Comparison of ENCODE assay signal across 8 cellular contexts in genomic region chr17:7403043-7403901, GRCh38. TPM values are rescaled to one million over a fixed set of nuclear protein-coding genes. Genes with fewer than 3 reads are reported as not detected.
A peak's percentile ranks its signal among the peaks of the same experiment; 100 is the strongest.
DNase-seq lines count a peak whose midpoint lies in the region; ATAC-seq lines count a peak whose summit lies in the region.

No MANE protein-coding gene starts in this region.

- H3K4me1 Mint-ChIP-seq in CD4-positive, alpha-beta memory T cell, result peaks cover 15 to 37% (median 16%) of the 10 kb centered on the region in 4 donors
- peaks cover 7 to 23% (median 20%) of the 10 kb centered on the region in 7 donors for H3K4me1 Mint-ChIP-seq in naive thymus-derived CD4-positive, alpha-beta T cell

- ATAC-seq in naive thymus-derived CD4-positive, alpha-beta T cell, result no peak
- ATAC-seq in HG03571 (IDR thresholded peaks at IDR 0.05; ENCODE audit: unreplicated experiment), result no peak

- no peaks in the 10 kb centered on the region for H3K9me3 ChIP-seq in CD4-positive, alpha-beta memory T cell (ENCODE audit: control insufficient read depth in 1 of 2, low read length in 2 of 2)
- H3K9me3 ChIP-seq in naive thymus-derived CD4-positive, alpha-beta T cell (ENCODE audit: control insufficient read depth in 2 of 3, low read length in 3 of 3), result no peaks in the 10 kb centered on the region

- H3K27ac Mint-ChIP-seq in CD4-positive, alpha-beta memory T cell, result peak overlapping the region; percentile 17 to 99 (median 98)
- H3K27ac Mint-ChIP-seq in naive thymus-derived CD4-positive, alpha-beta T cell, result peak overlapping the region; percentile 91 to 100 (median 96)

- DNase-seq in CD4-positive, alpha-beta memory T cell, result no peak
- DNase-seq in HT-29 (ENCODE audit: low spot score), result peak; percentile 28
- DNase-seq in UCSD-AML1 (lab: John Stamatoyannopoulos, UW; ENCODE audit: unreplicated experiment), result peak; percentile 76
- DNase-seq in epithelial cell of prostate (ENCODE audit: low read depth, low spot score), result no peak
- peak in 1 of 9 donors; percentile 45 for DNase-seq in naive thymus-derived CD4-positive, alpha-beta T cell
- DNase-seq in C1 segment of cervical spinal cord (lab: John Stamatoyannopoulos, UW), result no peak
- no peak for DNase-seq in NCI-H2029 treated with DMSO at 0.1 percent for 48 hours (lab: John Stamatoyannopoulos, UW)

- H3K27me3 ChIP-seq in CD4-positive, alpha-beta memory T cell (ENCODE audit: insufficient read depth, low read length), result no peaks in the 10 kb centered on the region
- H3K27me3 ChIP-seq in naive thymus-derived CD4-positive, alpha-beta T cell (ENCODE audit: control insufficient read depth in 2 of 2, insufficient read depth in 2 of 2, low read length in 2 of 2), result no peaks in the 10 kb centered on the region

- CTCF ChIA-PET in CD4-positive, alpha-beta memory T cell (lab: Charles Lee; ENCODE audit: partially characterized antibody), result interaction anchor here (1.0 to 2.9 kb wide), 3 partner anchors 9 to 33 kb away, joined by 3 to 23 read pairs (median 3); partner anchors contain the start of gene TMEM102
- CTCF ChIA-PET in naive thymus-derived CD4-positive, alpha-beta T cell (lab: Charles Lee), result interaction anchor here (0.9 to 1.1 kb wide), 3 partner anchors 19 to 158 kb away, joined by 3 to 4 read pairs (median 3); no protein-coding TSS in a partner anchor

- no peaks in the 10 kb centered on the region for H3K36me3 ChIP-seq in CD4-positive, alpha-beta memory T cell (ENCODE audit: insufficient read depth, low read length)
- peaks cover 0 to 3% (median 0%) of the 10 kb centered on the region in 3 experiments for H3K36me3 ChIP-seq in naive thymus-derived CD4-positive, alpha-beta T cell (ENCODE audit: control insufficient read depth in 2 of 3, insufficient read depth in 3 of 3, low read length in 3 of 3)

- peaks cover 0 to 7% of the 10 kb centered on the region in 2 donors for H3K36me3 Mint-ChIP-seq in CD4-positive, alpha-beta memory T cell
- peaks cover 0 to 4% (median 0%) of the 10 kb centered on the region in 5 donors for H3K36me3 Mint-ChIP-seq in naive thymus-derived CD4-positive, alpha-beta T cell

- POLR2A ChIA-PET in CD4-positive, alpha-beta memory T cell (lab: Charles Lee; ENCODE audit: partially characterized antibody), result interaction anchor here (1.0 to 3.7 kb wide), 16 partner anchors 9 to 735 kb away, joined by 3 to 69 read pairs (median 9); partner anchors contain the start of genes ACAP1, MPDU1, NEURL4 and PLSCR3
- POLR2A ChIA-PET in naive thymus-derived CD4-positive, alpha-beta T cell (lab: Charles Lee), result interaction anchor here (0.6 to 3.7 kb wide), 17 partner anchors 10 to 367 kb away, joined by 3 to 38 read pairs (median 5); partner anchors contain the start of genes ATP1B2, NEURL4, PLSCR3 and POLR2A

- no peaks in the 10 kb centered on the region for H3K9me3 Mint-ChIP-seq in CD4-positive, alpha-beta memory T cell
- peaks cover 0 to 1% (median 0%) of the 10 kb centered on the region in 11 donors for H3K9me3 Mint-ChIP-seq in naive thymus-derived CD4-positive, alpha-beta T cell

- H3K4me1 ChIP-seq in CD4-positive, alpha-beta memory T cell (ENCODE audit: insufficient read depth, low read length), result peaks cover 17% of the 10 kb centered on the region
- peaks cover 6 to 10% of the 10 kb centered on the region in 2 donors for H3K4me1 ChIP-seq in naive thymus-derived CD4-positive, alpha-beta T cell (ENCODE audit: control insufficient read depth in 2 of 2, insufficient read depth in 2 of 2, low read length in 2 of 2)

- peak overlapping the region; percentile 51 for H3K27ac ChIP-seq in CD4-positive, alpha-beta memory T cell (ENCODE audit: low read depth, low read length)
- peak overlapping the region; percentile 59 for H3K27ac ChIP-seq in epithelial cell of prostate
- peak overlapping the region; percentile 78 for H3K27ac ChIP-seq in naive thymus-derived CD4-positive, alpha-beta T cell (ENCODE audit: low read depth, low read length)

- peak overlapping the region; percentile 73 to 77 for H3K4me3 ChIP-seq in CD4-positive, alpha-beta memory T cell (ENCODE audit: low read length in 2 of 2)
- H3K4me3 ChIP-seq in naive thymus-derived CD4-positive, alpha-beta T cell (ENCODE audit: low read length), result peak overlapping the region; percentile 95

- peaks cover 0 to 2% of the 10 kb centered on the region in 2 donors for H3K27me3 Mint-ChIP-seq in CD4-positive, alpha-beta memory T cell
- H3K27me3 Mint-ChIP-seq in naive thymus-derived CD4-positive, alpha-beta T cell, result peaks cover 0 to 20% (median 0%) of the 10 kb centered on the region in 5 donors

- peak overlapping the region; percentile 93 to 98 (median 97) for H3K4me3 Mint-ChIP-seq in CD4-positive, alpha-beta memory T cell
- H3K4me3 Mint-ChIP-seq in naive thymus-derived CD4-positive, alpha-beta T cell, result peak overlapping the region; percentile 87 to 98 (median 96)

- intact Hi-C loops in CD4-positive, alpha-beta memory T cell (cut with micrococcal nuclease), result no loop called here
- intact Hi-C loops in naive thymus-derived CD4-positive, alpha-beta T cell (cut with micrococcal nuclease), result loop anchor here (5.0 kb wide), 3 partner anchors 96 to 169 kb away; partner anchors contain the start of genes CTDNEP1 (in 1 of the 2), EIF5A (in 1 of the 2) and ELP5 (in 1 of the 2)

RNA-seq across cellular contexts. Expression of gene TMEM256, which starts 0.6 kb away (rescaled TPM):
- 10 to 100 TPM; 35.4 to 38.3 TPM for total RNA-seq in CD4-positive, alpha-beta memory T cell
- 10 to 100 TPM; 49.9 to 51.1 TPM for polyA plus RNA-seq in CD4-positive, alpha-beta memory T cell
- 84.6 and 111 TPM in 2 replicates for total RNA-seq in HT-29 (2014; rRNA removed; shearing (Covaris generic))
- 10 to 100 TPM; 31.5 to 58.5 (median 48.2) TPM for total RNA-seq in naive thymus-derived CD4-positive, alpha-beta T cell
- 10 to 100 TPM; 45.2 to 64.9 TPM for polyA plus RNA-seq in naive thymus-derived CD4-positive, alpha-beta T cell

RNA-seq across cellular contexts. Expression of gene NLGN2, which starts 4.4 kb away (rescaled TPM):
- total RNA-seq in CD4-positive, alpha-beta memory T cell, result 1 to 10 TPM; 8.8 to 9.8 TPM
- under 1 TPM in 1 of 2 donors, not detected in 1; 0.08 TPM for polyA plus RNA-seq in CD4-positive, alpha-beta memory T cell
- 2.2 and 2.7 TPM in 2 replicates for total RNA-seq in HT-29 (2014; rRNA removed; shearing (Covaris generic))
- 10 to 100 TPM in 3 of 5 experiments, 1 to 10 TPM in 2; 1.6 to 17.8 (median 11.9) TPM for total RNA-seq in naive thymus-derived CD4-positive, alpha-beta T cell
- under 1 TPM; 0.20 to 0.28 TPM for polyA plus RNA-seq in naive thymus-derived CD4-positive, alpha-beta T cell

RNA-seq across cellular contexts. Expression of gene PLSCR3, which starts 8.9 kb away (rescaled TPM):
- total RNA-seq in CD4-positive, alpha-beta memory T cell, result 10 to 100 TPM; 90.3 to 91.9 TPM
- polyA plus RNA-seq in CD4-positive, alpha-beta memory T cell, result 100 to 1,000 TPM; 174 to 242 TPM
- total RNA-seq in HT-29 (2014; rRNA removed; shearing (Covaris generic)), result 28.5 and 32.4 TPM in 2 replicates
- total RNA-seq in naive thymus-derived CD4-positive, alpha-beta T cell, result 100 to 1,000 TPM in 1 of 5 experiments, 10 to 100 TPM in 4; 74.8 to 142 (median 85.0) TPM
- polyA plus RNA-seq in naive thymus-derived CD4-positive, alpha-beta T cell, result 100 to 1,000 TPM; 162 to 212 TPM

RNA-seq across cellular contexts. Expression of gene SPEM1, which starts 16.9 kb away (rescaled TPM):
- not detected for total RNA-seq in CD4-positive, alpha-beta memory T cell
- not detected for polyA plus RNA-seq in CD4-positive, alpha-beta memory T cell
- not detected in 2 replicates for total RNA-seq in HT-29 (2014; rRNA removed; shearing (Covaris generic))
- not detected for total RNA-seq in naive thymus-derived CD4-positive, alpha-beta T cell
- polyA plus RNA-seq in naive thymus-derived CD4-positive, alpha-beta T cell, result not detected

RNA-seq across cellular contexts. Expression of gene SPEM2, which starts 22.1 kb away (rescaled TPM):
- not detected for total RNA-seq in CD4-positive, alpha-beta memory T cell
- polyA plus RNA-seq in CD4-positive, alpha-beta memory T cell, result not detected
- total RNA-seq in HT-29 (2014; rRNA removed; shearing (Covaris generic)), result not detected in 2 replicates
- not detected for total RNA-seq in naive thymus-derived CD4-positive, alpha-beta T cell
- not detected for polyA plus RNA-seq in naive thymus-derived CD4-positive, alpha-beta T cell

Comparison
In these comparisons a context has a peak if more than half of its experiments do, and no peak if none do; other contexts are left out.
1. DNase-seq: peak in HT-29 (single experiment) and UCSD-AML1 (single experiment); none in CD4-positive, alpha-beta memory T cell (0 of 5), epithelial cell of prostate (single experiment), C1 segment of cervical spinal cord (0 of 14) and NCI-H2029 treated with DMSO at 0.1 percent for 48 hours (single experiment).
2. Peak in every context shown above with its lines, with median percentiles within 50 percentile points of each other: H3K27ac ChIP-seq.